In the genomic region with DNA sequence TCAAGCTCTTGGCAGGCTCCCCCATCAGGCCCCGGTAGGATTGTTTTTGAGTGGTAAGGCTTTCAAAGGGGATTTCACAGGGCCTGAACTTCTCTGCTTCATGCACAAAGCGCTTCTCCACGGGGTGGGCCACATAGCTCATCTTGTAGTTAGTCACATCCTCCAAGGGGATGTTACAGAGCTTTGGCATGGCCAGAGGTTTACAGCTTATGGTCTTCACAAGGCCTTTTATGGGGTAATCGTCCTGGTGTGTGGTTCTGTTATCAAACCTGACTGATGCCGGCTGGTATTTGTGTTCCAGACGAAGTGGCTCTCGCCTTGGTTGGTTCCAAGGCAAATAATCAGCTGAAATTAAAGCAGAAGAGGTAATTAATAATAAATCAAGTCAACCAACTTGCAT, we compare ENCODE assay signal across 19 cellular contexts.
"Had no signal": no experiment of that assay in that cellular context is flagged by ENCODE, and none has a peak within 500 bp of the region (broad histone marks: within the 10 kb centered on the region; RNA-seq: fewer than 3 reads in every experiment).

No MANE protein-coding gene starts in this region.

- H3K27me3 ChIP-seq: stomach had no signal

- H3K4me3 ChIP-seq: left ventricle myocardium inferior, prostate gland, stomach had no signal

- FAIRE-seq: bronchial epithelial cell, frontal cortex, small intestine had no signal

- H3K9me3 ChIP-seq: left ventricle myocardium inferior, prostate gland, stomach had no signal

- DNase-seq: activated CD4-positive, alpha-beta T cell treated with anti-CD3 and anti-CD28 coated beads, Interleukin-2, amount 10 ng/mL, durations not matched to agents 24 days and 14 days; activated CD8-positive, alpha-beta memory T cell treated with anti-CD3 and anti-CD28 coated beads, Interleukin-2, amount 50 U/mL, for 4 hours; activated naive CD4-positive, alpha-beta T cell treated with anti-CD3 and anti-CD28 coated beads for 36 hours; activated T-cell treated with anti-CD3 and anti-CD28 coated beads, Interleukin-2, amount 50 U/mL, for 4 hours; anterior cingulate cortex; dermis blood vessel endothelial cell; effector memory CD4-positive, alpha-beta T cell; head of caudate nucleus; left ventricle myocardium inferior; mammary epithelial cell; right cardiac atrium; small intestine; stimulated activated CD4-positive, alpha-beta T cell treated with anti-CD3 and anti-CD28 coated beads, Interleukin-4, amount 100 ng/mL, for 1 hour; stomach; T1000; trophoblast cell had no signal

- H3K27ac ChIP-seq: left ventricle myocardium inferior, prostate gland, stomach had no signal

- H3K36me3 ChIP-seq: left ventricle myocardium inferior, prostate gland, stomach had no signal

- H3K4me1 ChIP-seq: left ventricle myocardium inferior, prostate gland, stomach had no signal
